18 cellular contexts compared by ENCODE assay signal in the genomic region with DNA sequence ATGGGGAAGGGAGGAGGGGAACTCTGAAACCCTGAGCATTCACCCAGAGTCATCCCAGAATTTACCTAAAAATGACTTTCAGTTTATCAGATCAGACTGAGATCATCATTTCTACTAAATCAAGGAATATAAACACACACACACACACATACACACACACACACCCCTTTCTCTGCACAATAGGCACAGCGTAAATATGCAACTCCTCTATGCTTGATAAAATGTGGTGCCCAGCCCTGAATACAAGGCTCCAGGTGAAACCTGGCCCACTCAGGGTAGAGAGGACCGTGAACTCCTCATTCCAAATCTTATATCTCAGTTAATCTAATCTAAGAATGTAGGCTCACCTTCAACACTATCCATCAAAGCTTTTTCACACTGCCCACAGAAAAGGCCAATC.
"Had no signal": no experiment of that assay in that cellular context is flagged by ENCODE, and none has a peak within 500 bp of the region (broad histone marks: within the 10 kb centered on the region; RNA-seq: fewer than 3 reads in every experiment).

No MANE protein-coding gene starts in this region.

- H3K27me3 Mint-ChIP-seq: activated CD4-positive, alpha-beta T cell treated with anti-CD3 and anti-CD28 coated beads, Interleukin-2, amount 10 ng/mL, durations not matched to agents 7 days and 5 days; memory B cell; naive thymus-derived CD8-positive, alpha-beta T cell; stimulated activated naive B cell treated with anti-CD40 and anti-IgM and Interleukin-4, amounts not matched to agents 10 μg/mL and 1 μg/mL and 100 μg/mL, for 72 hours; T-cell had no signal

- ATAC-seq: activated naive CD4-positive, alpha-beta T cell treated with anti-CD3 and anti-CD28 coated beads, Interleukin-2, amount 50 U/mL, for 72 hours; esophagus mucosa; naive thymus-derived CD8-positive, alpha-beta T cell; sciatic nerve; stimulated activated naive B cell treated with anti-CD40 and anti-IgM and Interleukin-4, amounts not matched to agents 10 μg/mL and 1 μg/mL and 100 μg/mL, for 72 hours; T-cell had no signal

- FAIRE-seq: astrocyte, pancreas, urothelium cell line had no signal

- DNase-seq: activated CD4-positive, alpha-beta T cell treated with anti-CD3 and anti-CD28 coated beads, Interleukin-2, amount 10 ng/mL, durations not matched to agents 7 days and 5 days; activated CD8-positive, alpha-beta memory T cell treated with anti-CD3 and anti-CD28 coated beads for 24 hours; activated CD8-positive, alpha-beta memory T cell treated with anti-CD3 and anti-CD28 coated beads, Interleukin-2, amount 50 U/mL, for 48 hours; activated gamma-delta T cell treated with Interleukin-2 at 50 U/mL for 16 hours; adrenal gland; effector CD4-positive, alpha-beta T cell; naive thymus-derived CD8-positive, alpha-beta T cell; pancreas; stimulated activated naive B cell treated with anti-CD40 and anti-IgM and Interleukin-4, amounts not matched to agents 10 μg/mL and 1 μg/mL and 100 μg/mL, for 72 hours; substantia nigra; T-cell; tibial artery had no signal

- H3K27me3 ChIP-seq: adrenal gland, pancreas, tibial artery had no signal

- H3K9me3 ChIP-seq: adrenal gland, pancreas, tibial artery had no signal

- H3K4me3 ChIP-seq: adrenal gland, pancreas, tibial artery had no signal

- H3K27ac ChIP-seq: adrenal gland, tibial artery had no signal

- H3K27ac Mint-ChIP-seq: activated CD4-positive, alpha-beta T cell treated with anti-CD3 and anti-CD28 coated beads, Interleukin-2, amount 10 ng/mL, durations not matched to agents 7 days and 5 days; memory B cell; naive thymus-derived CD8-positive, alpha-beta T cell; stimulated activated naive B cell treated with anti-CD40 and anti-IgM and Interleukin-4, amounts not matched to agents 10 μg/mL and 1 μg/mL and 100 μg/mL, for 72 hours; T-cell had no signal

- H3K4me1 ChIP-seq: adrenal gland, tibial artery had no signal

- H3K4me3 Mint-ChIP-seq: activated CD4-positive, alpha-beta T cell treated with anti-CD3 and anti-CD28 coated beads, Interleukin-2, amount 10 ng/mL, durations not matched to agents 7 days and 5 days; memory B cell; naive thymus-derived CD8-positive, alpha-beta T cell; stimulated activated naive B cell treated with anti-CD40 and anti-IgM and Interleukin-4, amounts not matched to agents 10 μg/mL and 1 μg/mL and 100 μg/mL, for 72 hours; T-cell had no signal

- H3K4me1 Mint-ChIP-seq: activated CD4-positive, alpha-beta T cell treated with anti-CD3 and anti-CD28 coated beads, Interleukin-2, amount 10 ng/mL, durations not matched to agents 7 days and 5 days; memory B cell; naive thymus-derived CD8-positive, alpha-beta T cell; stimulated activated naive B cell treated with anti-CD40 and anti-IgM and Interleukin-4, amounts not matched to agents 10 μg/mL and 1 μg/mL and 100 μg/mL, for 72 hours; T-cell had no signal
